ENCODE assay signal across 10 cellular contexts in genomic region chrX:133973704-133974103, GRCh38. TPM values are rescaled to one million over a fixed set of nuclear protein-coding genes. Genes with fewer than 3 reads are reported as not detected.
"Had no signal": no experiment of that assay in that cellular context is flagged by ENCODE, and none has a peak within 500 bp of the region (broad histone marks: within the 10 kb centered on the region; RNA-seq: fewer than 3 reads in every experiment).

No MANE protein-coding gene starts in this region.

- ATAC-seq: HCT116, K562 had no signal

- H2AFZ ChIP-seq: GM23248 had no signal

- FAIRE-seq: K562 had no signal

- H3K9ac ChIP-seq: GM23248 had no signal

- H3K4me3 ChIP-seq: GM23248, HAP-1, K562 had no signal

- H3K9me3 ChIP-seq: HAP-1 had no signal

- H3K27ac ChIP-seq: GM23248, HL-60 had no signal

- DNase-seq: GM23248, GOT3, H7, HFFc6, IMR-90 had no signal

- H3K27ac Mint-ChIP-seq: HFFc6 had no signal

- H3K4me3 Mint-ChIP-seq: HFFc6 had no signal

RNA-seq across cellular contexts. Expression of gene GPC3, which starts 11.7 kb away (rescaled TPM):
- total RNA-seq: GM23248, HFFc6, HT1080, IMR-90 had no signal
- polyA plus RNA-seq: GM23248, IMR-90, K562 had no signal
